ENCODE assay signal across 19 cellular contexts in genomic region chr7:32531402-32531801, GRCh38.
"Had no signal": no experiment of that assay in that cellular context is flagged by ENCODE, and none has a peak within 500 bp of the region (broad histone marks: within the 10 kb centered on the region; RNA-seq: fewer than 3 reads in every experiment).

No MANE protein-coding gene starts in this region.

- H3K9ac ChIP-seq: SK-N-SH had no signal

- H3K4me2 ChIP-seq: SK-N-SH had no signal

- DNase-seq: IMR-90, Kasumi-1, KG1, MM.1S, NCI-H1092 treated with DMSO at 0.1 percent for 48 hours, NCI-H1436, NCI-H187, NCI-H2029, NCI-H2081 treated with DMSO at 0.1 percent for 48 hours, NCI-H2171, NCI-H226, NCI-H446, NCI-H510A, NCI-H524 treated with DMSO at 0.1 percent for 48 hours, NCI-H69, NCI-H774, RPMI8226, SHP77, SK-N-SH had no signal

- H3K9me3 ChIP-seq: SK-N-SH had no signal

- H3K9me2 ChIP-seq: SK-N-SH had no signal
